Comparison of ENCODE assay signal across 1 cellular context in genomic region chr16:48334325-48334724, GRCh38.
TF ChIP-seq lines count a peak whose summit lies in the region.

No MANE protein-coding gene starts in this region.

TF ChIP-seq in SK-N-SH, 30 proteins besides CTCF, POLR2A, EP300 and RAD21 (continued from another document):
- TF ChIP-seq PBX3 (IDR thresholded peaks at IDR 0.05) (no peak), SIN3A (IDR thresholded peaks at IDR 0.05; ENCODE audit: borderline replicate concordance, low read depth, low read length) (no peak), POLR2AphosphoS5 (IDR thresholded peaks at IDR 0.05; ENCODE audit: low read depth, low read length) (no peak), FOXJ3 (CRISPR knock-in tag; IDR thresholded peaks at IDR 0.05) (no peak), NRF1 (IDR thresholded peaks at IDR 0.05; ENCODE audit: low read depth, low read length) (no peak), REST (IDR thresholded peaks at IDR 0.05; ENCODE audit: low read depth, low read length) (no peak), CHD2 (IDR thresholded peaks at IDR 0.05; ENCODE audit: low read length, partially characterized antibody) (no peak)
